9 cellular contexts compared by ENCODE assay signal in genomic region chr11:114315749-114316368, GRCh38. TPM values are rescaled to one million over a fixed set of nuclear protein-coding genes. Genes with fewer than 3 reads are reported as not detected.
DNase-seq lines count a peak whose midpoint lies in the region; ATAC-seq and TF ChIP-seq lines count a peak whose summit lies in the region.
"Had no signal": no experiment of that assay in that cellular context is flagged by ENCODE, and none has a peak within 500 bp of the region (broad histone marks: within the 10 kb centered on the region; RNA-seq: fewer than 3 reads in every experiment).

No MANE protein-coding gene starts in this region.

- TF ChIP-seq CTCF in left ventricle myocardium inferior (IDR thresholded peaks at IDR 0.05; ENCODE audit: borderline replicate concordance) (no peak), mesothelial cell of epicardium (IDR thresholded peaks at IDR 0.05; ENCODE audit: unreplicated experiment) (no peak)

- H3K36me3 Mint-ChIP-seq in activated CD4-positive, alpha-beta memory T cell treated with anti-CD3 and anti-CD28 coated beads for 36 hours: no peaks in the 10 kb centered on the region
- H3K36me3 Mint-ChIP-seq in mesothelial cell of epicardium: no peaks in the 10 kb centered on the region

- H3K4me1 ChIP-seq in left ventricle myocardium inferior: peaks cover 40% of the 10 kb centered on the region

- H3K27ac Mint-ChIP-seq in activated CD4-positive, alpha-beta memory T cell treated with anti-CD3 and anti-CD28 coated beads for 36 hours: no peak overlapping the region
- H3K27ac Mint-ChIP-seq in stimulated activated naive CD8-positive, alpha-beta T cell treated with anti-CD3 and anti-CD28 coated beads, Interleukin-15, amount 100 ng/mL, for 72 hours: peak overlapping the region in 1 of 2 donors; percentile 71
- no peak overlapping the region for H3K27ac Mint-ChIP-seq in mesothelial cell of epicardium

- H3K9me3 Mint-ChIP-seq in activated CD4-positive, alpha-beta memory T cell treated with anti-CD3 and anti-CD28 coated beads for 36 hours: no peaks in the 10 kb centered on the region
- no peaks in the 10 kb centered on the region for H3K9me3 Mint-ChIP-seq in stimulated activated naive CD8-positive, alpha-beta T cell treated with anti-CD3 and anti-CD28 coated beads, Interleukin-15, amount 100 ng/mL, for 72 hours
- H3K9me3 Mint-ChIP-seq in mesothelial cell of epicardium: no peaks in the 10 kb centered on the region

- H3K36me3 ChIP-seq in left ventricle myocardium inferior: peaks cover 9% of the 10 kb centered on the region

- no peaks in the 10 kb centered on the region for H3K9me3 ChIP-seq in left ventricle myocardium inferior (replicated peaks)

- H3K4me3 ChIP-seq in left ventricle myocardium inferior: no peak overlapping the region
- H3K4me3 ChIP-seq: dorsolateral prefrontal cortex had no signal

- POLR2A ChIA-PET in activated CD4-positive, alpha-beta memory T cell treated with anti-CD3 and anti-CD28 coated beads for 36 hours (lab: Charles Lee): no interaction called here

- H3K4me1 Mint-ChIP-seq in activated CD4-positive, alpha-beta memory T cell treated with anti-CD3 and anti-CD28 coated beads for 36 hours (ENCODE audit: low read depth): peaks cover 12% of the 10 kb centered on the region
- H3K4me1 Mint-ChIP-seq in stimulated activated naive CD8-positive, alpha-beta T cell treated with anti-CD3 and anti-CD28 coated beads, Interleukin-15, amount 100 ng/mL, for 72 hours: peaks cover 24% of the 10 kb centered on the region
- H3K4me1 Mint-ChIP-seq in mesothelial cell of epicardium: peaks cover 9% of the 10 kb centered on the region

- no peaks in the 10 kb centered on the region for H3K27me3 ChIP-seq in left ventricle myocardium inferior (ENCODE audit: low read depth)

- peak; percentile 66 for ATAC-seq in stimulated activated naive CD8-positive, alpha-beta T cell treated with anti-CD3 and anti-CD28 coated beads, Interleukin-15, amount 100 ng/mL, for 72 hours
- no peak for ATAC-seq in HG03520 (IDR thresholded peaks at IDR 0.05; ENCODE audit: unreplicated experiment)

- intact Hi-C loops in activated CD4-positive, alpha-beta memory T cell treated with anti-CD3 and anti-CD28 coated beads for 36 hours (cut with micrococcal nuclease): no loop called here
- intact Hi-C loops in left ventricle myocardium inferior (cut with micrococcal nuclease): no loop called here

- peak overlapping the region; percentile 47 for H3K4me3 Mint-ChIP-seq in activated CD4-positive, alpha-beta memory T cell treated with anti-CD3 and anti-CD28 coated beads for 36 hours
- peak overlapping the region; percentile 32 to 63 for H3K4me3 Mint-ChIP-seq in stimulated activated naive CD8-positive, alpha-beta T cell treated with anti-CD3 and anti-CD28 coated beads, Interleukin-15, amount 100 ng/mL, for 72 hours
- H3K4me3 Mint-ChIP-seq in mesothelial cell of epicardium: no peak overlapping the region

- peak overlapping the region; percentile 50 for H3K27ac ChIP-seq in left ventricle myocardium inferior (replicated peaks)
- H3K27ac ChIP-seq: dorsolateral prefrontal cortex had no signal

- DNase-seq in activated CD4-positive, alpha-beta T cell treated with anti-CD3 and anti-CD28 coated beads for 48 hours: peak; percentile 11
- no peak for DNase-seq in activated CD4-positive, alpha-beta T cell treated with anti-CD3 and anti-CD28 coated beads, Interleukin-2, amount 50 U/mL, for 1 hour
- DNase-seq in activated CD4-positive, alpha-beta memory T cell treated with anti-CD3 and anti-CD28 coated beads for 36 hours: peak; percentile 10
- DNase-seq in left ventricle myocardium inferior (no peak), mesothelial cell of epicardium (ENCODE audit: low spot score in 2 of 2, unreplicated experiment in 2 of 2) (no peak), MV-4-11 (lab: John Stamatoyannopoulos, UW) (no peak)
- DNase-seq in stimulated activated naive CD8-positive, alpha-beta T cell treated with anti-CD3 and anti-CD28 coated beads, Interleukin-15, amount 100 ng/mL, for 72 hours: no peak
- DNase-seq: dorsolateral prefrontal cortex had no signal

- CTCF ChIA-PET in activated CD4-positive, alpha-beta memory T cell treated with anti-CD3 and anti-CD28 coated beads for 36 hours (lab: Charles Lee): no interaction called here

- H3K27me3 Mint-ChIP-seq in activated CD4-positive, alpha-beta memory T cell treated with anti-CD3 and anti-CD28 coated beads for 36 hours: peaks cover 10% of the 10 kb centered on the region
- H3K27me3 Mint-ChIP-seq in stimulated activated naive CD8-positive, alpha-beta T cell treated with anti-CD3 and anti-CD28 coated beads, Interleukin-15, amount 100 ng/mL, for 72 hours: peaks cover 10% of the 10 kb centered on the region
- H3K27me3 Mint-ChIP-seq in mesothelial cell of epicardium (ENCODE audit: low read depth): peaks cover 7% of the 10 kb centered on the region

RNA-seq across cellular contexts. Expression of gene NNMT, which starts 19.7 kb away (rescaled TPM):
- not detected for total RNA-seq in activated CD4-positive, alpha-beta memory T cell treated with anti-CD3 and anti-CD28 coated beads for 36 hours
- total RNA-seq in left ventricle myocardium inferior: 32.6 TPM
- 0.54 to 2.4 TPM (median 2.3 TPM) in 3 replicates for total RNA-seq in mesothelial cell of epicardium

Comparison
In these comparisons a context has a peak if more than half of its experiments do, and no peak if none do; other contexts are left out.
1. DNase-seq: peak in activated CD4-positive, alpha-beta T cell treated with anti-CD3 and anti-CD28 coated beads for 48 hours (single experiment) and activated CD4-positive, alpha-beta memory T cell treated with anti-CD3 and anti-CD28 coated beads for 36 hours (single experiment); none in activated CD4-positive, alpha-beta T cell treated with anti-CD3 and anti-CD28 coated beads, Interleukin-2, amount 50 U/mL, for 1 hour (single experiment), left ventricle myocardium inferior (single experiment), stimulated activated naive CD8-positive, alpha-beta T cell treated with anti-CD3 and anti-CD28 coated beads, Interleukin-15, amount 100 ng/mL, for 72 hours (0 of 2), mesothelial cell of epicardium (0 of 2) and MV-4-11 (single experiment).